26 cellular contexts compared by ENCODE assay signal in the genomic region with DNA sequence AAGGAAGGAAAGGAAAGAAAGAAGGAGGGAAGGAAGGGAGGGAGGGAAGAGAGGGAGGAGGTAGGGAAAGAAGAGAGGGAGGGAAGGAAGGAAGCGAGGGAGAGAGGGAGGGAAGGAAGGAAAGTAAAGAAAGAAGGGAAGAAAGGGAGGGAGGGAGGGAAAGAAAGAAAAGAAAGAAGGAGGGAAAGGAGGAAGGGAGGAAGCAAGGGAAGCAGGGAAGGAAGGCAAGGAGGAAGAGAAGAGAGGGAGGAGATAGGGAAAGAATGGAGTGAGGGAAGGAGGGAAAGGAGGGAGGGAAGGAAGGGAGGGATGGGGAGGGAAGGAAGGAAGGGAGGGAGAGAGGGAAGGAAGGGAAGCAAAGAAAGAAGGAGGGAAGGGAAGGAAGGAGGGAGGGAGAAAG.
"Had no signal": no experiment of that assay in that cellular context is flagged by ENCODE, and none has a peak within 500 bp of the region (broad histone marks: within the 10 kb centered on the region; RNA-seq: fewer than 3 reads in every experiment).

No MANE protein-coding gene starts in this region.

- H3K27ac Mint-ChIP-seq: activated naive CD4-positive, alpha-beta T cell treated with anti-CD3 and anti-CD28 coated beads, Interleukin-2, amount 50 U/mL, for 24 hours had no signal

- H3K9me3 ChIP-seq: gastrocnemius medialis, pancreas, psoas muscle, thoracic aorta had no signal

- H3K4me3 Mint-ChIP-seq: activated naive CD4-positive, alpha-beta T cell treated with anti-CD3 and anti-CD28 coated beads, Interleukin-2, amount 50 U/mL, for 24 hours; neural crest cell had no signal

- H3K36me3 Mint-ChIP-seq: activated naive CD4-positive, alpha-beta T cell treated with anti-CD3 and anti-CD28 coated beads, Interleukin-2, amount 50 U/mL, for 24 hours had no signal

- H3K4me1 Mint-ChIP-seq: neural crest cell had no signal

- H3K36me3 ChIP-seq: gastrocnemius medialis, pancreas, thoracic aorta had no signal

- H3K27ac ChIP-seq: gastrocnemius medialis, pancreas, psoas muscle, thoracic aorta, VCaP had no signal

- ATAC-seq: gastrocnemius medialis, left cardiac atrium, left ventricle myocardium superior, pancreas, psoas muscle had no signal

- H3K27me3 Mint-ChIP-seq: activated naive CD4-positive, alpha-beta T cell treated with anti-CD3 and anti-CD28 coated beads, Interleukin-2, amount 50 U/mL, for 24 hours had no signal

- H3K4me1 ChIP-seq: gastrocnemius medialis, pancreas, psoas muscle had no signal

- H3K9me3 Mint-ChIP-seq: activated naive CD4-positive, alpha-beta T cell treated with anti-CD3 and anti-CD28 coated beads, Interleukin-2, amount 50 U/mL, for 24 hours; activated T-helper 2 cell treated with anti-CD3 and anti-CD28 coated beads, Interferon-gamma antibody, Interleukin-2, Interleukin-4, amounts not matched to agents 10 μg/mL and 5 μg/mL and 100 μg/mL, durations not matched to agents 14 hours and 24 hours and 36 hours; neural crest cell had no signal

- DNase-seq: activated CD4-positive, alpha-beta T cell treated with anti-CD3 and anti-CD28 coated beads for 4 hours; activated CD4-positive, alpha-beta T cell treated with anti-CD3 and anti-CD28 coated beads, Interleukin-2, amount 50 U/mL, for 4 hours; activated T-cell treated with anti-CD3 and anti-CD28 coated beads, Interleukin-2, amount 50 U/mL, for 48 hours; anterior cingulate cortex; effector CD8-positive, alpha-beta T cell; gastrocnemius medialis; glutamatergic neuron; islet precursor cell; left cardiac atrium; left ventricle myocardium superior; nucleus accumbens; pancreas; psoas muscle; stimulated activated CD4-positive, alpha-beta T cell treated with anti-CD3 and anti-CD28 coated beads, Interleukin-1b, Interleukin-23, amount 100 ng/mL, for 48 hours; stimulated activated CD4-positive, alpha-beta T cell treated with anti-CD3 and anti-CD28 coated beads, Interleukin-4, amount 100 ng/mL, for 4 hours; stimulated activated CD8-positive, alpha-beta memory T cell treated with anti-CD3 and anti-CD28 coated beads, Interleukin-4, amount 100 ng/mL, for 48 hours; stimulated activated naive CD4-positive, alpha-beta T cell treated with Interleukin-2 at 50 U/mL for 16 hours; T-helper 1 cell; T-helper 9 cell; trophoblast cell had no signal

- H3K4me3 ChIP-seq: gastrocnemius medialis, pancreas, psoas muscle, smooth muscle cell, thoracic aorta had no signal
